12 cellular contexts compared by ENCODE assay signal in the genomic region with DNA sequence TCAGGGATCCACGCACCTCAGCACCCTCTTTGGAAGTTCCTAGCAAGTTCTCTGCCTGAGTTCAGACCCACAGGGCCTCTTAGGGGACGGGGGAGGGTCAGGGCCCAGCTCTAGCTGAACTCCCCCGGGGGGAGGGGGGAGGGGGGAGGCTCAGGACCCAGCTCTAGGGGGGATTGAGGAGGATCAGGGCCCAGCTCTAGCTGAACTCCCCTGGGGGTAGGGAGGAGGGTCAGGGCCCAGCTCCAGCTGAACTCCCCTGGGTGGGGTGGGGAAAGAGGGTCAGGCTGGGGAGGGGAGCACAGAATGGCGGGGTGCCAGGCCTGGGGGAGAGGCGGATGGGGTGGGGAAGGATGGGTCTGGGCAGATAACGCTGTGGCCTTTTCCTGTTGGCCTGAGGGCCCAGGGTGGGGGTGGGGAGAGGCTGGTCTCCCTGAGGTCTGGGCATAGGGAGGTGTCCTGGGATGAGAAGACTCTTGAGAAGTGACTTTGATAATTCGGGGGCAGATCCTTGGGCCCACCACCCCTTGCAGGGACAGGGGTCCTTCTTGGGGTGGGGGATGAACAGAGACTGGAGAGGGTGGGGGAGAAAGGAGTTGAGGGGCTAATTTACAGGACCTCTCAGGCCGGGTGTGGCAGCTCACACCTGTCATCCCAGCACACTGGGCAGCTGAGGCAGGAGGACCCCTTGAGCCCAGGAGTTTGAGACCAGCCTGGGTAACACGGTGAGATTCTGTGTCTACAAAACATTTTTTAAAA. TPM values are rescaled to one million over a fixed set of nuclear protein-coding genes. Genes with fewer than 3 reads are reported as not detected.
DNase-seq lines count a peak whose midpoint lies in the region; ATAC-seq and TF ChIP-seq lines count a peak whose summit lies in the region.
"Had no signal": no experiment of that assay in that cellular context is flagged by ENCODE, and none has a peak within 500 bp of the region (broad histone marks: within the 10 kb centered on the region; RNA-seq: fewer than 3 reads in every experiment).

No MANE protein-coding gene starts in this region.

- H3K79me2 ChIP-seq in mesendoderm (ENCODE audit: control insufficient read depth, insufficient read depth, low read length): no peaks in the 10 kb centered on the region

- no peak overlapping the region for H2BK120ac ChIP-seq in mesendoderm (ENCODE audit: low read depth, low read length)

- no peak for TF ChIP-seq CTCF in coronary artery (IDR thresholded peaks at IDR 0.05)

- H3K9ac ChIP-seq in mesendoderm (ENCODE audit: low read length): no peak overlapping the region

- DNase-seq in D341Med (ENCODE audit: low spot score) (peak; percentile 58), amniotic epithelial cell (ENCODE audit: low read depth) (peak; percentile 46), mesendoderm (no peak), coronary artery (ENCODE audit: low spot score) (no peak), HPDE6-E6E7 (ENCODE audit: extremely low spot score) (no peak)
- DNase-seq: activated CD8-positive, alpha-beta memory T cell treated with anti-CD3 and anti-CD28 coated beads, Interleukin-2, amount 50 U/mL, for 48 hours; anterior cingulate cortex; effector memory CD8-positive, alpha-beta T cell; NCI-H187 treated with DMSO at 0.1 percent for 48 hours; small intestine; T-helper 9 cell had no signal

- H3K4ac ChIP-seq in mesendoderm (ENCODE audit: low read depth, low read length): peak overlapping the region; percentile 66

- H3K4me2 ChIP-seq in mesendoderm (ENCODE audit: low read length): no peak overlapping the region

- no peaks in the 10 kb centered on the region for H3K27me3 ChIP-seq in mesendoderm (ENCODE audit: insufficient read depth, low read length, poor library complexity)

- no peak overlapping the region for H2BK15ac ChIP-seq in mesendoderm (replicated peaks; ENCODE audit: low read depth)

- peak overlapping the region; percentile 84 for H4K8ac ChIP-seq in mesendoderm (ENCODE audit: low read depth, low read length)

- H3K36me3 ChIP-seq in mesendoderm (ENCODE audit: control insufficient read depth, insufficient read depth, low read length): no peaks in the 10 kb centered on the region

- WGBS in mesendoderm (ENCODE audit: extremely low coverage, insufficient coverage, low lambda C conversion rate): no CpG with 5 or more reads among the region's 9 CpGs

- H3K79me1 ChIP-seq in mesendoderm (ENCODE audit: low read length): no peaks in the 10 kb centered on the region

- no peak overlapping the region for H4K5ac ChIP-seq in mesendoderm (ENCODE audit: low read length)

- peak overlapping the region; percentile 71 for H3K18ac ChIP-seq in mesendoderm (ENCODE audit: low read length)

- H2BK5ac ChIP-seq in mesendoderm (ENCODE audit: low read length): no peak overlapping the region

- H3K23ac ChIP-seq in mesendoderm (ENCODE audit: low read length): no peak overlapping the region

- H3K4me3 ChIP-seq in mesendoderm (ENCODE audit: low read length) (no peak overlapping the region), coronary artery (no peak overlapping the region)

- no peak overlapping the region for H3K27ac ChIP-seq in mesendoderm (ENCODE audit: low read depth, low read length)
- peak overlapping the region in 1 of 2 donors; percentile 6 for H3K27ac ChIP-seq in coronary artery

- no peak for ATAC-seq in GM21529 (IDR thresholded peaks at IDR 0.05; ENCODE audit: unreplicated experiment)
- ATAC-seq: effector memory CD8-positive, alpha-beta T cell had no signal

- peak overlapping the region; percentile 71 for H3K56ac ChIP-seq in mesendoderm (ENCODE audit: low read length)

- H2AK5ac ChIP-seq in mesendoderm (ENCODE audit: low read length): no peak overlapping the region

- no peaks in the 10 kb centered on the region for H3K4me1 ChIP-seq in mesendoderm (ENCODE audit: control insufficient read depth, low read depth, low read length)

RNA-seq across cellular contexts. Expression of a gene that starts 5.5 kb away (rescaled TPM):
- polyA plus RNA-seq in mesendoderm (2013, experiment 1 of 2): 817 TPM
- polyA plus RNA-seq in mesendoderm (2013, experiment 2 of 2): 771 TPM

RNA-seq across cellular contexts. Expression of a gene that starts 30.0 kb away (rescaled TPM):
- 15.2 TPM for polyA plus RNA-seq in mesendoderm (2013, experiment 1 of 2)
- polyA plus RNA-seq in mesendoderm (2013, experiment 2 of 2): 15.1 TPM

RNA-seq across cellular contexts. Expression of a gene that starts 35.9 kb away (rescaled TPM):
- 0.04 TPM for polyA plus RNA-seq in mesendoderm (2013, experiment 1 of 2)
- 0.04 TPM for polyA plus RNA-seq in mesendoderm (2013, experiment 2 of 2)
- polyA plus RNA-seq: small intestine had no signal

RNA-seq across cellular contexts. Expression of a gene that starts 40.9 kb away (rescaled TPM):
- 0.11 TPM for polyA plus RNA-seq in mesendoderm (2013, experiment 1 of 2)
- polyA plus RNA-seq in mesendoderm (2013, experiment 2 of 2): 0.14 TPM

RNA-seq across cellular contexts. Expression of a gene that starts 49.0 kb away (rescaled TPM):
- not detected for polyA plus RNA-seq in mesendoderm (2013, experiment 1 of 2)
- 0.04 TPM for polyA plus RNA-seq in mesendoderm (2013, experiment 2 of 2)
- polyA plus RNA-seq: small intestine had no signal

Comparison
In these comparisons a context has a peak if more than half of its experiments do, and no peak if none do; other contexts are left out.
1. DNase-seq: peak in D341Med (single experiment) and amniotic epithelial cell (single experiment); none in mesendoderm (single experiment), coronary artery (single experiment) and HPDE6-E6E7 (single experiment).